Comparison of ENCODE assay signal across 15 cellular contexts in genomic region chr7:4693152-4693551, GRCh38. TPM values are rescaled to one million over a fixed set of nuclear protein-coding genes. Genes with fewer than 3 reads are reported as not detected.
DNase-seq lines count a peak whose midpoint lies in the region; ATAC-seq and TF ChIP-seq lines count a peak whose summit lies in the region.
"Had no signal": no experiment of that assay in that cellular context is flagged by ENCODE, and none has a peak within 500 bp of the region (broad histone marks: within the 10 kb centered on the region; RNA-seq: fewer than 3 reads in every experiment).

No MANE protein-coding gene starts in this region.

- DNase-seq in PC-9: no peak
- no peak for DNase-seq in mesenchymal stem cell
- no peak for DNase-seq in stomach
- DNase-seq in NCI-H1417 (lab: John Stamatoyannopoulos, UW): no peak
- DNase-seq in DMS 273 treated with DMSO at 0.1 percent for 48 hours (lab: John Stamatoyannopoulos, UW): no peak
- DNase-seq: activated naive CD8-positive, alpha-beta T cell treated with anti-CD3 and anti-CD28 coated beads for 36 hours; COR-L47; EL; NCI-H1105 treated with DMSO at 0.1 percent for 48 hours; NCI-H526; SHP77 treated with DMSO at 0.1 percent for 48 hours had no signal

- H2BK5ac ChIP-seq in mesenchymal stem cell (ENCODE audit: low read depth, low read length, poor library complexity, severe bottlenecking): no peak overlapping the region

- no peak for TF ChIP-seq CTCF in PC-9 (conservative IDR thresholded peaks at IDR 0.05)
- TF ChIP-seq CTCF in stomach (IDR thresholded peaks at IDR 0.05): no peak

- no peak overlapping the region for H2AK5ac ChIP-seq in mesenchymal stem cell (ENCODE audit: low read length, severe bottlenecking)

- POLR2A ChIA-PET in PC-9 (lab: Charles Lee; ENCODE audit: unreplicated experiment): no interaction called here

- H4K20me1 ChIP-seq in BLaER1 (peaks cover 100% of the 10 kb centered on the region), PC-9 (ENCODE audit: insufficient read depth) (peaks cover 100% of the 10 kb centered on the region)

- peaks cover 99% of the 10 kb centered on the region for H3K79me2 ChIP-seq in PC-9 (ENCODE audit: low read depth)

- no peaks in the 10 kb centered on the region for H3K9me2 ChIP-seq in PC-9 (ENCODE audit: insufficient read depth)

- no peak for TF ChIP-seq EP300 in stomach (IDR thresholded peaks at IDR 0.05)

- no peak overlapping the region for H3K23ac ChIP-seq in mesenchymal stem cell (ENCODE audit: low read length in 2 of 2)

- H3K4ac ChIP-seq in mesenchymal stem cell (ENCODE audit: low read depth in 1 of 2, low read length in 2 of 2): no peak overlapping the region

- 91% methylated on average over 1 of the region's 2 CpGs for WGBS in mesenchymal stem cell
- WGBS in stomach, 5 donors: 83 to 91% (median 89%) methylated on average over 2 of the region's 2 CpGs

- no peak overlapping the region for H2BK12ac ChIP-seq in mesenchymal stem cell (ENCODE audit: low read length in 2 of 2)

- H4K91ac ChIP-seq in mesenchymal stem cell (ENCODE audit: low read length): no peak overlapping the region

- H3K27me3 ChIP-seq in BLaER1 (no peaks in the 10 kb centered on the region), PC-9 (ENCODE audit: insufficient read depth, low read depth) (no peaks in the 10 kb centered on the region), mesenchymal stem cell (ENCODE audit: control insufficient read depth in 1 of 2, insufficient read depth in 1 of 2, low read length in 2 of 2) (no peaks in the 10 kb centered on the region), stomach (no peaks in the 10 kb centered on the region)

- H3K9me3 ChIP-seq in BLaER1: no peaks in the 10 kb centered on the region
- H3K9me3 ChIP-seq in PC-9 (ENCODE audit: insufficient read depth, low read depth): no peaks in the 10 kb centered on the region
- H3K9me3 ChIP-seq in mesenchymal stem cell (ENCODE audit: control insufficient read depth, low read length): no peaks in the 10 kb centered on the region
- no peaks in the 10 kb centered on the region for H3K9me3 ChIP-seq in stomach

- peaks cover 31% of the 10 kb centered on the region for H3K36me3 ChIP-seq in BLaER1
- H3K36me3 ChIP-seq in PC-9 (ENCODE audit: low read depth): peaks cover 6% of the 10 kb centered on the region; the same call in 1 of the 2 replicates
- H3K36me3 ChIP-seq in mesenchymal stem cell (ENCODE audit: control insufficient read depth in 1 of 2, insufficient read depth in 2 of 2, low read depth in 1 of 2, low read length in 2 of 2): peaks cover 0 to 22% of the 10 kb centered on the region in 2 experiments
- H3K36me3 ChIP-seq in stomach: no peaks in the 10 kb centered on the region

- BruUV-seq in PC-9 (replicated peaks; lab: Mats Ljungman, UMichigan): no TSS peak

- no peak overlapping the region for H2BK15ac ChIP-seq in mesenchymal stem cell (ENCODE audit: low read depth, poor library complexity, severe bottlenecking)

- no peak for ATAC-seq in GM21447 (IDR thresholded peaks at IDR 0.05; ENCODE audit: unreplicated experiment)
- ATAC-seq in HG03432 (IDR thresholded peaks at IDR 0.05; ENCODE audit: unreplicated experiment): no peak
- ATAC-seq: WTC11 had no signal

- TF ChIP-seq POLR2A in stomach (IDR thresholded peaks at IDR 0.05): no peak

- peak overlapping the region; percentile 71 for H3K27ac ChIP-seq in BLaER1
- H3K27ac ChIP-seq in PC-9: 0 out of 2 replicates have a peak overlapping the region, but pooled peaks have one; percentile 23
- no peak overlapping the region for H3K27ac ChIP-seq in mesenchymal stem cell (ENCODE audit: low read length, poor library complexity, severe bottlenecking)
- H3K27ac ChIP-seq in stomach: peak overlapping the region in 3 of 5 donors; percentile 73 to 81 (median 75)

- H2AFZ ChIP-seq in PC-9: no peak overlapping the region
- no peak overlapping the region for H2AFZ ChIP-seq in mesenchymal stem cell (ENCODE audit: low read depth, low read length)

- intact Hi-C loops in PC-9 (cut with micrococcal nuclease; ENCODE audit: unreplicated experiment): no loop called here
- intact Hi-C loops in stomach (cut with DNase I; ENCODE audit: low total_unique reads): no loop called here

- H3K18ac ChIP-seq in mesenchymal stem cell (ENCODE audit: low read depth in 1 of 2, low read length in 2 of 2): no peak overlapping the region

- peak overlapping the region; percentile 93 for H3K4me2 ChIP-seq in BLaER1
- no peak overlapping the region for H3K4me2 ChIP-seq in PC-9
- no peak overlapping the region for H3K4me2 ChIP-seq in mesenchymal stem cell (ENCODE audit: low read length, poor library complexity, severe bottlenecking)

- no peaks in the 10 kb centered on the region; the same call in 1 of the 2 replicates for H3F3A ChIP-seq in PC-9 (ENCODE audit: insufficient read depth, low read depth)

- H3K9ac ChIP-seq in BLaER1 (peak overlapping the region; percentile 30; the same call in 1 of the 2 replicates), mesenchymal stem cell (ENCODE audit: low read length) (peak overlapping the region; percentile 80)

- H3K14ac ChIP-seq in mesenchymal stem cell (ENCODE audit: low read length in 2 of 2): no peak overlapping the region

- H2BK120ac ChIP-seq in mesenchymal stem cell (ENCODE audit: low read depth, low read length): no peak overlapping the region

- H3K4me3 ChIP-seq in BLaER1 (peak overlapping the region; percentile 37; the same call in 1 of the 2 replicates), PC-9 (no peak overlapping the region), mesenchymal stem cell (ENCODE audit: insufficient read depth in 1 of 2, low read depth in 1 of 2, low read length in 2 of 2) (no peak overlapping the region), stomach (no peak overlapping the region)

- H3K4me1 ChIP-seq in BLaER1: peaks cover 87% of the 10 kb centered on the region
- H3K4me1 ChIP-seq in PC-9 (replicated peaks; ENCODE audit: insufficient read depth): no peaks in the 10 kb centered on the region
- H3K4me1 ChIP-seq in mesenchymal stem cell (ENCODE audit: control insufficient read depth, insufficient read depth, low read depth, low read length): peaks cover 20% of the 10 kb centered on the region
- H3K4me1 ChIP-seq in stomach: peaks cover 17 to 82% (median 46%) of the 10 kb centered on the region in 4 donors

- no peak overlapping the region for H4K8ac ChIP-seq in mesenchymal stem cell (ENCODE audit: low read length)

- CTCF ChIA-PET in PC-9 (lab: Charles Lee): no interaction called here

- peaks cover 6% of the 10 kb centered on the region for H3K79me1 ChIP-seq in mesenchymal stem cell (replicated peaks; ENCODE audit: low read length, poor library complexity, severe bottlenecking)

RNA-seq across cellular contexts. Expression of gene FOXK1, which starts 11.1 kb away (rescaled TPM):
- total RNA-seq in PC-9 (2021): 68.1 and 77.3 TPM in 2 replicates
- polyA plus RNA-seq in mesenchymal stem cell (2013, experiment 1 of 2): 12.9 TPM
- polyA plus RNA-seq in mesenchymal stem cell (2013, experiment 2 of 2): 12.3 TPM
- total RNA-seq in stomach: 10 to 100 TPM; 19.3 to 88.1 (median 27.2) TPM
- polyA plus RNA-seq in stomach: 1 to 10 TPM; 2.9 to 5.4 (median 3.9) TPM
